18 cellular contexts compared by ENCODE assay signal in genomic region chr2:129710670-129711495, GRCh38.
"Had no signal": no experiment of that assay in that cellular context is flagged by ENCODE, and none has a peak within 500 bp of the region (broad histone marks: within the 10 kb centered on the region; RNA-seq: fewer than 3 reads in every experiment).

No MANE protein-coding gene starts in this region.

- DNase-seq: activated CD4-positive, alpha-beta T cell treated with anti-CD3 and anti-CD28 coated beads for 4 hours; activated CD8-positive, alpha-beta memory T cell treated with anti-CD3 and anti-CD28 coated beads, Interleukin-2, amount 50 U/mL, for 48 hours; activated CD8-positive, alpha-beta T cell treated with anti-CD3 and anti-CD28 coated beads for 36 hours; activated effector memory CD4-positive, alpha-beta T cell treated with Interleukin-2 at 50 U/mL for 16 hours; activated naive CD4-positive, alpha-beta T cell treated with anti-CD3 and anti-CD28 coated beads, Interleukin-2, amount 50 U/mL, for 16 hours; activated T-cell treated with anti-CD3 and anti-CD28 coated beads, Interleukin-2, amount 50 U/mL, for 48 hours; aorta; cortex of kidney; erythroblast; heart left ventricle; left ventricle myocardium superior; natural killer cell; posterior cingulate gyrus; stimulated activated naive CD4-positive, alpha-beta T cell; substantia nigra; tibial artery had no signal

- H3K4me3 Mint-ChIP-seq: activated CD8-positive, alpha-beta T cell treated with anti-CD3 and anti-CD28 coated beads for 36 hours; memory B cell; natural killer cell; T-helper 2 cell treated with Interferon-gamma antibody and Interleukin-4, amounts not matched to agents 5 μg/mL and 100 μg/mL, for 36 hours had no signal

- H3K9me3 Mint-ChIP-seq: activated CD8-positive, alpha-beta T cell treated with anti-CD3 and anti-CD28 coated beads for 36 hours; memory B cell; natural killer cell; T-helper 2 cell treated with Interferon-gamma antibody and Interleukin-4, amounts not matched to agents 5 μg/mL and 100 μg/mL, for 36 hours had no signal

- ATAC-seq: activated CD8-positive, alpha-beta T cell treated with anti-CD3 and anti-CD28 coated beads for 36 hours; heart left ventricle; left ventricle myocardium superior; natural killer cell had no signal

- H3K27ac Mint-ChIP-seq: activated CD8-positive, alpha-beta T cell treated with anti-CD3 and anti-CD28 coated beads for 36 hours; memory B cell; natural killer cell; T-helper 2 cell treated with Interferon-gamma antibody and Interleukin-4, amounts not matched to agents 5 μg/mL and 100 μg/mL, for 36 hours had no signal

- H3K27me3 Mint-ChIP-seq: activated CD8-positive, alpha-beta T cell treated with anti-CD3 and anti-CD28 coated beads for 36 hours; memory B cell had no signal

- H3K36me3 Mint-ChIP-seq: memory B cell, natural killer cell had no signal

- H3K4me1 Mint-ChIP-seq: memory B cell, natural killer cell had no signal
